In the genomic region with DNA sequence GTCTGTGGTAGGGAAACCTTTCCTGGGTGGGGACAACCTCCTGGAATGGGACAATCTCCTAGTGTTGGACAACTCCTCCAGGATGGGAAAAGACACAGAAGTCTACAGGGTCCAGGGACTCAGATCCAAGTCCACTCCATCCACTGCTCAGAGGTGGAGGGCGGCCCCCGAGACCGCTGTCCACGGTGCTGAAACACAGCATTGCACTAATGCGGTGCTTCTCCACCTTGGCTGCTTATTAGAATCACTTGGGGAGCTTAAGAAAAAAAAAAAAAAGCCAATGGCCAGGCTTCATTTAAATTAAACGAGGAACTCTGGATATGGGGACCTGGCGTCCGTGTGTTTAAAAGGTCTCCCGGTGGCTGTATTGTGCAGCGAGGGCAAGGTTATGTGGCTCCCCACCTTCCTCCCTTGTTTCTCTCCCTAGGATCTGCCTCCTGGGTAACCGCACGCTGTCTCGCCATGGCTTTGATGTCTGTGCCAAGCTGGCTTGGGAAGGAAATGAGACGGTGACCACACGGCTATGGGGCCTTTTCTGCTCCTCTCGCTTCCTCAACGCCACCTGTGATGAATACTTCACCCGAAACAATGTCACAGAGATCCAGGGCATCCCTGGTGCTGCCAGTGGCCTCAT, we compare ENCODE assay signal across 1 cellular context.
TF ChIP-seq lines count a peak whose summit lies in the region.

No MANE protein-coding gene starts in this region.

TF ChIP-seq in IMR-90, 13 proteins besides CTCF, POLR2A, EP300 and RAD21 (continued from another document):
- no peak for TF ChIP-seq BHLHE40 (IDR thresholded peaks at IDR 0.05; ENCODE audit: low read depth, low read length)
- TF ChIP-seq FOS (IDR thresholded peaks at IDR 0.05; ENCODE audit: low read depth, low read length) = no peak
- TF ChIP-seq, protein P1, sequence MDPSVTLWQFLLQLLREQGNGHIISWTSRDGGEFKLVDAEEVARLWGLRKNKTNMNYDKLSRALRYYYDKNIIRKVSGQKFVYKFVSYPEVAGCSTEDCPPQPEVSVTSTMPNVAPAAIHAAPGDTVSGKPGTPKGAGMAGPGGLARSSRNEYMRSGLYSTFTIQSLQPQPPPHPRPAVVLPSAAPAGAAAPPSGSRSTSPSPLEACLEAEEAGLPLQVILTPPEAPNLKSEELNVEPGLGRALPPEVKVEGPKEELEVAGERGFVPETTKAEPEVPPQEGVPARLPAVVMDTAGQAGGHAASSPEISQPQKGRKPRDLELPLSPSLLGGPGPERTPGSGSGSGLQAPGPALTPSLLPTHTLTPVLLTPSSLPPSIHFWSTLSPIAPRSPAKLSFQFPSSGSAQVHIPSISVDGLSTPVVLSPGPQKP (IDR thresholded peaks at IDR 0.05; ENCODE audit: borderline replicate concordance, low read depth, low read length) = no peak
- no peak for TF ChIP-seq RCOR1 (IDR thresholded peaks at IDR 0.05; ENCODE audit: insufficient replicate concordance, low read length)
- TF ChIP-seq MXI1 (IDR thresholded peaks at IDR 0.05; ENCODE audit: borderline replicate concordance, low read depth, low read length) = no peak
- TF ChIP-seq, protein P2, sequence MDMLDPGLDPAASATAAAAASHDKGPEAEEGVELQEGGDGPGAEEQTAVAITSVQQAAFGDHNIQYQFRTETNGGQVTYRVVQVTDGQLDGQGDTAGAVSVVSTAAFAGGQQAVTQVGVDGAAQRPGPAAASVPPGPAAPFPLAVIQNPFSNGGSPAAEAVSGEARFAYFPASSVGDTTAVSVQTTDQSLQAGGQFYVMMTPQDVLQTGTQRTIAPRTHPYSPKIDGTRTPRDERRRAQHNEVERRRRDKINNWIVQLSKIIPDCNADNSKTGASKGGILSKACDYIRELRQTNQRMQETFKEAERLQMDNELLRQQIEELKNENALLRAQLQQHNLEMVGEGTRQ (IDR thresholded peaks at IDR 0.05; ENCODE audit: low read depth, low read length) = no peak
- no peak for TF ChIP-seq CHD1 (IDR thresholded peaks at IDR 0.05; ENCODE audit: low read depth, low read length)
